In the genomic region with DNA sequence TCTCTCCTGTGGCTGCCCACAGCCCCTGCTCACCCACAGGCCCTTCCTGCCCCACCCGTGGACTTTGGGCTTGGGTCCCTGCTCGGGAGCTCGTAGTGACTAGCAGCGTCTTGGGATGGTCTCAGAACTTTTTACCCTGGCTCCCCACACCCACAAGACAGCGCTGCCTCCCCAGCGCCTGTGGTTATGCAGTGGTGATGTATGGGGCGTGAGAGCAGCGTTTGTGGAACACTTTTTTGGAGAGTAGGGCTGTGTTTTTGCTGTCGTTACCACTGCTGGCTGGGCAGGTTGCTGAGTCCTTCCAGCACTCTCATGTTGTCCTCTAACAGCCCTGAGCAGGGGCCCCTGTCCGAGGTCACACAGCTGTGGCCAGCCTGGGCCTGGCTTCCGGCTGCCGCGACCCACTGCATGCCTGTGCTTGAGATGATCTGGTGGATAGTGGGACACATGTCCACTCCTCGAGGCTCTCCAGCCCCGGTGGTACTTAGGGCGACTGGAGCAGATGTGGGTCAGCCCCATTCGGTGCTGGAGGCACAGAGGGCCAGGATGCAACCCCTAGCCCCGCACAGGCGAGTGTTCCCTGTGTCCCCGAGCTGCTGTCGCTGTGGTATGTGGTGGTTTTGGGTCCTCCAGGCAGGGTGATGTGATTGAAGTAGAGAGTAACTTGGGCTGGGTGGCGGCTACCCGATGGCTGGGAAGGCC, we compare ENCODE assay signal across 1 cellular context.
TF ChIP-seq lines count a peak whose summit lies in the region.

No MANE protein-coding gene starts in this region.

TF ChIP-seq in HepG2, 621 proteins besides CTCF, POLR2A, EP300 and RAD21 (continued from another document and continues in another):
- TF ChIP-seq, protein P1, sequence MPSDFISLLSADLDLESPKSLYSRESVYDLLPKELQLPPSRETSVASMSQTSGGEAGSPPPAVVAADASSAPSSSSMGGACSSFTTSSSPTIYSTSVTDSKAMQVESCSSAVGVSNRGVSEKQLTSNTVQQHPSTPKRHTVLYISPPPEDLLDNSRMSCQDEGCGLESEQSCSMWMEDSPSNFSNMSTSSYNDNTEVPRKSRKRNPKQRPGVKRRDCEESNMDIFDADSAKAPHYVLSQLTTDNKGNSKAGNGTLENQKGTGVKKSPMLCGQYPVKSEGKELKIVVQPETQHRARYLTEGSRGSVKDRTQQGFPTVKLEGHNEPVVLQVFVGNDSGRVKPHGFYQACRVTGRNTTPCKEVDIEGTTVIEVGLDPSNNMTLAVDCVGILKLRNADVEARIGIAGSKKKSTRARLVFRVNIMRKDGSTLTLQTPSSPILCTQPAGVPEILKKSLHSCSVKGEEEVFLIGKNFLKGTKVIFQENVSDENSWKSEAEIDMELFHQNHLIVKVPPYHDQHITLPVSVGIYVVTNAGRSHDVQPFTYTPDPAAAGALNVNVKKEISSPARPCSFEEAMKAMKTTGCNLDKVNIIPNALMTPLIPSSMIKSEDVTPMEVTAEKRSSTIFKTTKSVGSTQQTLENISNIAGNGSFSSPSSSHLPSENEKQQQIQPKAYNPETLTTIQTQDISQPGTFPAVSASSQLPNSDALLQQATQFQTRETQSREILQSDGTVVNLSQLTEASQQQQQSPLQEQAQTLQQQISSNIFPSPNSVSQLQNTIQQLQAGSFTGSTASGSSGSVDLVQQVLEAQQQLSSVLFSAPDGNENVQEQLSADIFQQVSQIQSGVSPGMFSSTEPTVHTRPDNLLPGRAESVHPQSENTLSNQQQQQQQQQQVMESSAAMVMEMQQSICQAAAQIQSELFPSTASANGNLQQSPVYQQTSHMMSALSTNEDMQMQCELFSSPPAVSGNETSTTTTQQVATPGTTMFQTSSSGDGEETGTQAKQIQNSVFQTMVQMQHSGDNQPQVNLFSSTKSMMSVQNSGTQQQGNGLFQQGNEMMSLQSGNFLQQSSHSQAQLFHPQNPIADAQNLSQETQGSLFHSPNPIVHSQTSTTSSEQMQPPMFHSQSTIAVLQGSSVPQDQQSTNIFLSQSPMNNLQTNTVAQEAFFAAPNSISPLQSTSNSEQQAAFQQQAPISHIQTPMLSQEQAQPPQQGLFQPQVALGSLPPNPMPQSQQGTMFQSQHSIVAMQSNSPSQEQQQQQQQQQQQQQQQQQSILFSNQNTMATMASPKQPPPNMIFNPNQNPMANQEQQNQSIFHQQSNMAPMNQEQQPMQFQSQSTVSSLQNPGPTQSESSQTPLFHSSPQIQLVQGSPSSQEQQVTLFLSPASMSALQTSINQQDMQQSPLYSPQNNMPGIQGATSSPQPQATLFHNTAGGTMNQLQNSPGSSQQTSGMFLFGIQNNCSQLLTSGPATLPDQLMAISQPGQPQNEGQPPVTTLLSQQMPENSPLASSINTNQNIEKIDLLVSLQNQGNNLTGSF (CRISPR knock-in tag; IDR thresholded peaks at IDR 0.05), result no peak
- 0 out of 2 replicates have a peak, but pooled peaks have one; percentile 14 for TF ChIP-seq ZNF605 (CRISPR knock-in tag; IDR thresholded peaks at IDR 0.05)
- TF ChIP-seq, protein P2, sequence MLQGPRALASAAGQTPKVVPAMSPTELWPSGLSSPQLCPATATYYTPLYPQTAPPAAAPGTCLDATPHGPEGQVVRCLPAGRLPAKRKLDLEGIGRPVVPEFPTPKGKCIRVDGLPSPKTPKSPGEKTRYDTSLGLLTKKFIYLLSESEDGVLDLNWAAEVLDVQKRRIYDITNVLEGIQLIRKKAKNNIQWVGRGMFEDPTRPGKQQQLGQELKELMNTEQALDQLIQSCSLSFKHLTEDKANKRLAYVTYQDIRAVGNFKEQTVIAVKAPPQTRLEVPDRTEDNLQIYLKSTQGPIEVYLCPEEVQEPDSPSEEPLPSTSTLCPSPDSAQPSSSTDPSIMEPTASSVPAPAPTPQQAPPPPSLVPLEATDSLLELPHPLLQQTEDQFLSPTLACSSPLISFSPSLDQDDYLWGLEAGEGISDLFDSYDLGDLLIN (CRISPR knock-in tag; IDR thresholded peaks at IDR 0.05; ENCODE audit: borderline replicate concordance), result no peak
- TF ChIP-seq ZNF263 (CRISPR knock-in tag; IDR thresholded peaks at IDR 0.05), result peak; percentile 47; the same call in 1 of the 2 replicates
- TF ChIP-seq KAT8 (CRISPR knock-in tag; IDR thresholded peaks at IDR 0.05), result 0 out of 2 replicates have a peak, but pooled peaks have one; percentile 53
- TF ChIP-seq ZNF382 (CRISPR knock-in tag; IDR thresholded peaks at IDR 0.05; ENCODE audit: borderline replicate concordance), result no peak
- TF ChIP-seq ZMAT3 (CRISPR knock-in tag; conservative IDR thresholded peaks at IDR 0.05), result no peak
- TF ChIP-seq DMAP1 (CRISPR knock-in tag; IDR thresholded peaks at IDR 0.05), result no peak
- TF ChIP-seq DNMT3B (CRISPR knock-in tag; conservative IDR thresholded peaks at IDR 0.05), result no peak
- TF ChIP-seq NKX3-1 (CRISPR knock-in tag; IDR thresholded peaks at IDR 0.05), result peak; percentile 64; the same call in 1 of the 2 replicates
- TF ChIP-seq ZKSCAN5 (CRISPR knock-in tag; IDR thresholded peaks at IDR 0.05), result no peak
- no peak for TF ChIP-seq FOXM1 (CRISPR knock-in tag; IDR thresholded peaks at IDR 0.05)
- no peak for TF ChIP-seq POGZ (CRISPR knock-in tag; IDR thresholded peaks at IDR 0.05)
- TF ChIP-seq MAFF (IDR thresholded peaks at IDR 0.05; ENCODE audit: low read depth, low read length), result no peak
- no peak for TF ChIP-seq ZNF432 (CRISPR knock-in tag; IDR thresholded peaks at IDR 0.05; ENCODE audit: borderline replicate concordance)
- no peak for TF ChIP-seq ZNF256 (CRISPR knock-in tag; conservative IDR thresholded peaks at IDR 0.05)
- peak; percentile 60 for TF ChIP-seq HNF4A (CRISPR knock-in tag; IDR thresholded peaks at IDR 0.05)
- no peak for TF ChIP-seq ZNF878 (CRISPR knock-in tag; IDR thresholded peaks at IDR 0.05)
- peak; percentile 40; the same call in 1 of the 2 replicates for TF ChIP-seq ZNF556 (CRISPR knock-in tag; IDR thresholded peaks at IDR 0.05; ENCODE audit: borderline replicate concordance)
- no peak for TF ChIP-seq ATF7 (IDR thresholded peaks at IDR 0.05)
- peak; percentile 32; the same call in 1 of the 2 replicates for TF ChIP-seq ATF7 (CRISPR knock-in tag; IDR thresholded peaks at IDR 0.05)
- no peak for TF ChIP-seq ZNF34 (CRISPR knock-in tag; IDR thresholded peaks at IDR 0.05; ENCODE audit: borderline replicate concordance)
- TF ChIP-seq RFX3 (CRISPR knock-in tag; IDR thresholded peaks at IDR 0.05), result no peak
- TF ChIP-seq, protein P3, sequence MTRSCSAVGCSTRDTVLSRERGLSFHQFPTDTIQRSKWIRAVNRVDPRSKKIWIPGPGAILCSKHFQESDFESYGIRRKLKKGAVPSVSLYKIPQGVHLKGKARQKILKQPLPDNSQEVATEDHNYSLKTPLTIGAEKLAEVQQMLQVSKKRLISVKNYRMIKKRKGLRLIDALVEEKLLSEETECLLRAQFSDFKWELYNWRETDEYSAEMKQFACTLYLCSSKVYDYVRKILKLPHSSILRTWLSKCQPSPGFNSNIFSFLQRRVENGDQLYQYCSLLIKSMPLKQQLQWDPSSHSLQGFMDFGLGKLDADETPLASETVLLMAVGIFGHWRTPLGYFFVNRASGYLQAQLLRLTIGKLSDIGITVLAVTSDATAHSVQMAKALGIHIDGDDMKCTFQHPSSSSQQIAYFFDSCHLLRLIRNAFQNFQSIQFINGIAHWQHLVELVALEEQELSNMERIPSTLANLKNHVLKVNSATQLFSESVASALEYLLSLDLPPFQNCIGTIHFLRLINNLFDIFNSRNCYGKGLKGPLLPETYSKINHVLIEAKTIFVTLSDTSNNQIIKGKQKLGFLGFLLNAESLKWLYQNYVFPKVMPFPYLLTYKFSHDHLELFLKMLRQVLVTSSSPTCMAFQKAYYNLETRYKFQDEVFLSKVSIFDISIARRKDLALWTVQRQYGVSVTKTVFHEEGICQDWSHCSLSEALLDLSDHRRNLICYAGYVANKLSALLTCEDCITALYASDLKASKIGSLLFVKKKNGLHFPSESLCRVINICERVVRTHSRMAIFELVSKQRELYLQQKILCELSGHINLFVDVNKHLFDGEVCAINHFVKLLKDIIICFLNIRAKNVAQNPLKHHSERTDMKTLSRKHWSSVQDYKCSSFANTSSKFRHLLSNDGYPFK (CRISPR knock-in tag; IDR thresholded peaks at IDR 0.05; ENCODE audit: borderline replicate concordance), result no peak
- TF ChIP-seq HDAC2 (CRISPR knock-in tag; IDR thresholded peaks at IDR 0.05), result no peak
- TF ChIP-seq ZNF264 (CRISPR knock-in tag; IDR thresholded peaks at IDR 0.05), result peak; percentile 100
- TF ChIP-seq, protein P4, sequence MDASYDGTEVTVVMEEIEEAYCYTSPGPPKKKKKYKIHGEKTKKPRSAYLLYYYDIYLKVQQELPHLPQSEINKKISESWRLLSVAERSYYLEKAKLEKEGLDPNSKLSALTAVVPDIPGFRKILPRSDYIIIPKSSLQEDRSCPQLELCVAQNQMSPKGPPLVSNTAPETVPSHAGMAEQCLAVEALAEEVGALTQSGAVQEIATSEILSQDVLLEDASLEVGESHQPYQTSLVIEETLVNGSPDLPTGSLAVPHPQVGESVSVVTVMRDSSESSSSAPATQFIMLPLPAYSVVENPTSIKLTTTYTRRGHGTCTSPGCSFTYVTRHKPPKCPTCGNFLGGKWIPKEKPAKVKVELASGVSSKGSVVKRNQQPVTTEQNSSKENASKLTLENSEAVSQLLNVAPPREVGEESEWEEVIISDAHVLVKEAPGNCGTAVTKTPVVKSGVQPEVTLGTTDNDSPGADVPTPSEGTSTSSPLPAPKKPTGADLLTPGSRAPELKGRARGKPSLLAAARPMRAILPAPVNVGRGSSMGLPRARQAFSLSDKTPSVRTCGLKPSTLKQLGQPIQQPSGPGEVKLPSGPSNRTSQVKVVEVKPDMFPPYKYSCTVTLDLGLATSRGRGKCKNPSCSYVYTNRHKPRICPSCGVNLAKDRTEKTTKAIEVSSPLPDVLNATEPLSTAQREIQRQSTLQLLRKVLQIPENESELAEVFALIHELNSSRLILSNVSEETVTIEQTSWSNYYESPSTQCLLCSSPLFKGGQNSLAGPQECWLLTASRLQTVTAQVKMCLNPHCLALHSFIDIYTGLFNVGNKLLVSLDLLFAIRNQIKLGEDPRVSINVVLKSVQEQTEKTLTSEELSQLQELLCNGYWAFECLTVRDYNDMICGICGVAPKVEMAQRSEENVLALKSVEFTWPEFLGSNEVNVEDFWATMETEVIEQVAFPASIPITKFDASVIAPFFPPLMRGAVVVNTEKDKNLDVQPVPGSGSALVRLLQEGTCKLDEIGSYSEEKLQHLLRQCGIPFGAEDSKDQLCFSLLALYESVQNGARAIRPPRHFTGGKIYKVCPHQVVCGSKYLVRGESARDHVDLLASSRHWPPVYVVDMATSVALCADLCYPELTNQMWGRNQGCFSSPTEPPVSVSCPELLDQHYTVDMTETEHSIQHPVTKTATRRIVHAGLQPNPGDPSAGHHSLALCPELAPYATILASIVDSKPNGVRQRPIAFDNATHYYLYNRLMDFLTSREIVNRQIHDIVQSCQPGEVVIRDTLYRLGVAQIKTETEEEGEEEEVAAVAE (CRISPR knock-in tag; IDR thresholded peaks at IDR 0.05; ENCODE audit: borderline replicate concordance), result peak; percentile 19; the same call in 1 of the 2 replicates
- TF ChIP-seq, protein P5, sequence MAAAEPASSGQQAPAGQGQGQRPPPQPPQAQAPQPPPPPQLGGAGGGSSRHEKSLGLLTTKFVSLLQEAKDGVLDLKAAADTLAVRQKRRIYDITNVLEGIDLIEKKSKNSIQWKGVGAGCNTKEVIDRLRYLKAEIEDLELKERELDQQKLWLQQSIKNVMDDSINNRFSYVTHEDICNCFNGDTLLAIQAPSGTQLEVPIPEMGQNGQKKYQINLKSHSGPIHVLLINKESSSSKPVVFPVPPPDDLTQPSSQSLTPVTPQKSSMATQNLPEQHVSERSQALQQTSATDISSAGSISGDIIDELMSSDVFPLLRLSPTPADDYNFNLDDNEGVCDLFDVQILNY (CRISPR knock-in tag; conservative IDR thresholded peaks at IDR 0.05), result no peak
- no peak for TF ChIP-seq YEATS2 (CRISPR knock-in tag; IDR thresholded peaks at IDR 0.05; ENCODE audit: borderline replicate concordance)
- no peak for TF ChIP-seq RFX1 (IDR thresholded peaks at IDR 0.05)
- TF ChIP-seq PHF20 (CRISPR knock-in tag; IDR thresholded peaks at IDR 0.05), result no peak; the same call in 1 of the 2 replicates
- peak; percentile 72 for TF ChIP-seq SALL1 (CRISPR knock-in tag; IDR thresholded peaks at IDR 0.05)
- TF ChIP-seq KAT2B (IDR thresholded peaks at IDR 0.05; ENCODE audit: borderline replicate concordance, low read depth, low read length), result no peak
- TF ChIP-seq, protein P6, sequence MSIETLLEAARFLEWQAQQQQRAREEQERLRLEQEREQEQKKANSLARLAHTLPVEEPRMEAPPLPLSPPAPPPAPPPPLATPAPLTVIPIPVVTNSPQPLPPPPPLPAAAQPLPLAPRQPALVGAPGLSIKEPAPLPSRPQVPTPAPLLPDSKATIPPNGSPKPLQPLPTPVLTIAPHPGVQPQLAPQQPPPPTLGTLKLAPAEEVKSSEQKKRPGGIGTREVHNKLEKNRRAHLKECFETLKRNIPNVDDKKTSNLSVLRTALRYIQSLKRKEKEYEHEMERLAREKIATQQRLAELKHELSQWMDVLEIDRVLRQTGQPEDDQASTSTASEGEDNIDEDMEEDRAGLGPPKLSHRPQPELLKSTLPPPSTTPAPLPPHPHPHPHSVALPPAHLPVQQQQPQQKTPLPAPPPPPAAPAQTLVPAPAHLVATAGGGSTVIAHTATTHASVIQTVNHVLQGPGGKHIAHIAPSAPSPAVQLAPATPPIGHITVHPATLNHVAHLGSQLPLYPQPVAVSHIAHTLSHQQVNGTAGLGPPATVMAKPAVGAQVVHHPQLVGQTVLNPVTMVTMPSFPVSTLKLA (IDR thresholded peaks at IDR 0.05), result no peak
- peak; percentile 53; the same call in 1 of the 2 replicates for TF ChIP-seq ARNTL (CRISPR knock-in tag; IDR thresholded peaks at IDR 0.05)
- TF ChIP-seq, protein P7, sequence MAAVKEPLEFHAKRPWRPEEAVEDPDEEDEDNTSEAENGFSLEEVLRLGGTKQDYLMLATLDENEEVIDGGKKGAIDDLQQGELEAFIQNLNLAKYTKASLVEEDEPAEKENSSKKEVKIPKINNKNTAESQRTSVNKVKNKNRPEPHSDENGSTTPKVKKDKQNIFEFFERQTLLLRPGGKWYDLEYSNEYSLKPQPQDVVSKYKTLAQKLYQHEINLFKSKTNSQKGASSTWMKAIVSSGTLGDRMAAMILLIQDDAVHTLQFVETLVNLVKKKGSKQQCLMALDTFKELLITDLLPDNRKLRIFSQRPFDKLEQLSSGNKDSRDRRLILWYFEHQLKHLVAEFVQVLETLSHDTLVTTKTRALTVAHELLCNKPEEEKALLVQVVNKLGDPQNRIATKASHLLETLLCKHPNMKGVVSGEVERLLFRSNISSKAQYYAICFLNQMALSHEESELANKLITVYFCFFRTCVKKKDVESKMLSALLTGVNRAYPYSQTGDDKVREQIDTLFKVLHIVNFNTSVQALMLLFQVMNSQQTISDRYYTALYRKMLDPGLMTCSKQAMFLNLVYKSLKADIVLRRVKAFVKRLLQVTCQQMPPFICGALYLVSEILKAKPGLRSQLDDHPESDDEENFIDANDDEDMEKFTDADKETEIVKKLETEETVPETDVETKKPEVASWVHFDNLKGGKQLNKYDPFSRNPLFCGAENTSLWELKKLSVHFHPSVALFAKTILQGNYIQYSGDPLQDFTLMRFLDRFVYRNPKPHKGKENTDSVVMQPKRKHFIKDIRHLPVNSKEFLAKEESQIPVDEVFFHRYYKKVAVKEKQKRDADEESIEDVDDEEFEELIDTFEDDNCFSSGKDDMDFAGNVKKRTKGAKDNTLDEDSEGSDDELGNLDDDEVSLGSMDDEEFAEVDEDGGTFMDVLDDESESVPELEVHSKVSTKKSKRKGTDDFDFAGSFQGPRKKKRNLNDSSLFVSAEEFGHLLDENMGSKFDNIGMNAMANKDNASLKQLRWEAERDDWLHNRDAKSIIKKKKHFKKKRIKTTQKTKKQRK (IDR thresholded peaks at IDR 0.05; ENCODE audit: low read length), result no peak
- no peak for TF ChIP-seq ZFP36L1 (CRISPR knock-in tag; IDR thresholded peaks at IDR 0.05)
- no peak; the same call in 1 of the 2 replicates for TF ChIP-seq ZNF552 (CRISPR knock-in tag; IDR thresholded peaks at IDR 0.05; ENCODE audit: borderline replicate concordance)
- peak; percentile 44; the same call in 1 of the 2 replicates for TF ChIP-seq FOXC1 (CRISPR knock-in tag; IDR thresholded peaks at IDR 0.05; ENCODE audit: borderline replicate concordance)
- no peak for TF ChIP-seq RBM22 (optimal IDR thresholded peaks at IDR 0.05; ENCODE audit: low read length)
- TF ChIP-seq ZNF530 (CRISPR knock-in tag; IDR thresholded peaks at IDR 0.05; ENCODE audit: low read depth), result no peak
